Comparison of ENCODE assay signal across 10 cellular contexts in the genomic region with DNA sequence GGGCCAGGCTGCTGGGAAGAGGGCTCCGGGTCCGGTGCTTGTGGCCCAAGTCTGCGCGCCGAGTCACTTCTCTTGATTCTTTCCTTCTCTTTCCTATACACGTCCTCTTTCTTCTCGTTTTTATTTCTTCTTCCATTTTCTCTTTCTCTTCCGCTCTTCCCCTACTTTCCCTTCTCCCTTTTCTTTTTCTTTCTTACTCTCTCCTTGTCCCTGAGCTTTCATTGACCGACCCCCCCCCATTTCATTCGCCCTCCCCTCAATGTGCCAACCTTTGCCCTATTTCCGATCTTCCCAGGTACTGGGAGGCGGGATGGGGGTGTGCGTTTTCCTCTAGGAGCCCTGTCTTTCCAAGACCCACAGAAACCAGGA. TPM values are rescaled to one million over a fixed set of nuclear protein-coding genes. Genes with fewer than 3 reads are reported as not detected.
A peak's percentile ranks its signal among the peaks of the same experiment; 100 is the strongest.
DNase-seq lines count a peak whose midpoint lies in the region; ATAC-seq and TF ChIP-seq lines count a peak whose summit lies in the region.
"Had no signal": no experiment of that assay in that cellular context is flagged by ENCODE, and none has a peak within 500 bp of the region (broad histone marks: within the 10 kb centered on the region; RNA-seq: fewer than 3 reads in every experiment).

No MANE protein-coding gene starts in this region.

- H3K4me1 ChIP-seq in HUES48 (ENCODE audit: control insufficient read depth, insufficient read depth, low read length): peaks cover 72% of the 10 kb centered on the region
- peaks cover 19 to 21% of the 10 kb centered on the region in 2 donors for H3K4me1 ChIP-seq in neuronal stem cell (ENCODE audit: control insufficient read depth in 2 of 2, insufficient read depth in 1 of 2, low read depth in 1 of 2, low read length in 2 of 2)
- peaks cover 0 to 78% (median 71%) of the 10 kb centered on the region in 4 donors for H3K4me1 ChIP-seq in sigmoid colon

- H3K4me2 ChIP-seq in neuronal stem cell (ENCODE audit: insufficient read depth, low read length, poor library complexity, severe bottlenecking): no peak overlapping the region

- WGBS in neuronal stem cell (ENCODE audit: extremely low coverage in 2 of 2, insufficient read length in 2 of 2, insufficient replicate concordance in 1 of 2), 2 donors: no CpG with 5 or more reads among the region's 13 CpGs
- WGBS in sigmoid colon, 2 donors: 9 to 10% methylated on average over 13 of the region's 13 CpGs

- H3K27me3 ChIP-seq in HUES48 (ENCODE audit: control insufficient read depth, insufficient read depth, low read length) (peaks cover 93% of the 10 kb centered on the region), dorsolateral prefrontal cortex (peaks cover 30 to 96% (median 90%) of the 10 kb centered on the region in 45 donors), neuronal stem cell (ENCODE audit: control insufficient read depth in 3 of 3, insufficient read depth in 3 of 3, low read depth in 1 of 3, low read length in 3 of 3) (peaks cover 55 to 89% (median 89%) of the 10 kb centered on the region in 3 experiments), sigmoid colon (peaks cover 73 to 96% (median 93%) of the 10 kb centered on the region in 3 donors)

- H3K9me3 ChIP-seq in HUES48 (ENCODE audit: control insufficient read depth, insufficient read depth, low read length) (no peaks in the 10 kb centered on the region), neuronal stem cell (replicated peaks in 1 of 2; ENCODE audit: control insufficient read depth in 2 of 2, insufficient read depth in 1 of 2, low read depth in 1 of 2, low read length in 2 of 2) (peaks cover 0 to 5% of the 10 kb centered on the region in 2 donors), sigmoid colon (no peaks in the 10 kb centered on the region)
- H3K9me3 ChIP-seq: right atrium auricular region had no signal

- no peak for TF ChIP-seq EP300 in sigmoid colon (IDR thresholded peaks at IDR 0.05)

- ATAC-seq in HG02623 (IDR thresholded peaks at IDR 0.05; ENCODE audit: unreplicated experiment): no peak

- no peak overlapping the region for H2AFZ ChIP-seq in neuronal stem cell (ENCODE audit: low read length)

- H3K36me3 ChIP-seq in HUES48 (ENCODE audit: control insufficient read depth, insufficient read depth, low read length) (no peaks in the 10 kb centered on the region), neuronal stem cell (replicated peaks in 1 of 2; ENCODE audit: control insufficient read depth in 2 of 2, insufficient read depth in 2 of 2, low read length in 2 of 2) (no peaks in the 10 kb centered on the region), sigmoid colon (no peaks in the 10 kb centered on the region)
- H3K36me3 ChIP-seq: right atrium auricular region had no signal

- no peaks in the 10 kb centered on the region for H3K9me3 Mint-ChIP-seq in T-helper 1 cell treated with Interleukin-12 subunit alpha and Interleukin-12 subunit beta and Interleukin-4 antibody, amounts not matched to agents 30 μg/mL and 1 μg/mL, for 36 hours

- H3K27ac Mint-ChIP-seq in T-helper 1 cell treated with Interleukin-12 subunit alpha and Interleukin-12 subunit beta and Interleukin-4 antibody, amounts not matched to agents 30 μg/mL and 1 μg/mL, for 36 hours: peak overlapping the region; percentile 57

- peak overlapping the region; percentile 99 for H3K23ac ChIP-seq in neuronal stem cell (ENCODE audit: low read depth, low read length, poor library complexity)

- intact Hi-C loops in dorsolateral prefrontal cortex (cut with DNase I): loop anchor here (5.0 to 10.0 kb wide), 2 partner anchors 690 to 692 kb away; no protein-coding TSS in a partner anchor
- intact Hi-C loops in sigmoid colon (cut with DNase I): no loop called here

- no peak overlapping the region for H3K14ac ChIP-seq in neuronal stem cell (ENCODE audit: low read length)

- H3K36me3 Mint-ChIP-seq in T-helper 1 cell treated with Interleukin-12 subunit alpha and Interleukin-12 subunit beta and Interleukin-4 antibody, amounts not matched to agents 30 μg/mL and 1 μg/mL, for 36 hours (ENCODE audit: low read depth): peaks cover 11% of the 10 kb centered on the region

- peak overlapping the region; percentile 14 for H2AK5ac ChIP-seq in neuronal stem cell (ENCODE audit: low read depth, low read length)

- H3K4me3 ChIP-seq in HUES48 (ENCODE audit: low read depth, low read length) (peak overlapping the region; percentile 65; the same call in 1 of the 2 replicates), dorsolateral prefrontal cortex (peak overlapping the region in 52 of 59 donors; percentile 4 to 77 (median 48)), neuronal stem cell (ENCODE audit: low read length in 2 of 2) (peak overlapping the region in 1 of 2 donors; percentile 65), sigmoid colon (no peak overlapping the region)

- peak overlapping the region; percentile 25 for H3K4me3 Mint-ChIP-seq in T-helper 1 cell treated with Interleukin-12 subunit alpha and Interleukin-12 subunit beta and Interleukin-4 antibody, amounts not matched to agents 30 μg/mL and 1 μg/mL, for 36 hours

- DNase-seq in T-helper 1 cell: no peak
- DNase-seq in dorsolateral prefrontal cortex: no peak
- DNase-seq in neuronal stem cell (ENCODE audit: low spot score): no peak
- no peak for DNase-seq in sigmoid colon
- DNase-seq in AML-193 (lab: John Stamatoyannopoulos, UW): no peak
- DNase-seq: anterior cingulate cortex had no signal

- H3K27ac ChIP-seq in HUES48 (ENCODE audit: low read depth, low read length): no peak overlapping the region
- H3K27ac ChIP-seq in dorsolateral prefrontal cortex: no peak overlapping the region
- no peak overlapping the region for H3K27ac ChIP-seq in neuronal stem cell (replicated peaks; ENCODE audit: low read length)
- H3K27ac ChIP-seq in sigmoid colon: no peak overlapping the region
- H3K27ac ChIP-seq: right atrium auricular region had no signal

- H4K91ac ChIP-seq in neuronal stem cell (ENCODE audit: low read depth, low read length, poor library complexity): no peak overlapping the region

- TF ChIP-seq POLR2A in sigmoid colon (IDR thresholded peaks at IDR 0.05): no peak

- no peak overlapping the region for H2BK12ac ChIP-seq in neuronal stem cell (ENCODE audit: low read length)

- no peak overlapping the region for H3K9ac ChIP-seq in HUES48 (ENCODE audit: low read depth, low read length)
- H3K9ac ChIP-seq in neuronal stem cell (ENCODE audit: low read depth, low read length, poor library complexity): no peak overlapping the region

- no peaks in the 10 kb centered on the region for H3K79me1 ChIP-seq in neuronal stem cell (ENCODE audit: low read depth, low read length)

- H2BK120ac ChIP-seq in neuronal stem cell (ENCODE audit: low read depth, low read length): peak overlapping the region; percentile 32

- no peak overlapping the region for H2BK15ac ChIP-seq in neuronal stem cell (ENCODE audit: low read length)

- peaks cover 12% of the 10 kb centered on the region for H3K4me1 Mint-ChIP-seq in T-helper 1 cell treated with Interleukin-12 subunit alpha and Interleukin-12 subunit beta and Interleukin-4 antibody, amounts not matched to agents 30 μg/mL and 1 μg/mL, for 36 hours (ENCODE audit: low read depth)

- H3K18ac ChIP-seq in neuronal stem cell (ENCODE audit: low read length): peak overlapping the region; percentile 46

- H2BK5ac ChIP-seq in neuronal stem cell (ENCODE audit: low read length): no peak overlapping the region

- TF ChIP-seq CTCF in dorsolateral prefrontal cortex (IDR thresholded peaks at IDR 0.05 in 54 of 56, conservative IDR thresholded peaks at IDR 0.05 in 2 of 56; ENCODE audit: low read depth in 1 of 56, partially characterized antibody in 56 of 56): no peak
- no peak for TF ChIP-seq CTCF in sigmoid colon (IDR thresholded peaks at IDR 0.05)

- no peak overlapping the region for H4K8ac ChIP-seq in neuronal stem cell (ENCODE audit: low read depth, low read length)

- H3K27me3 Mint-ChIP-seq in T-helper 1 cell treated with Interleukin-12 subunit alpha and Interleukin-12 subunit beta and Interleukin-4 antibody, amounts not matched to agents 30 μg/mL and 1 μg/mL, for 36 hours (ENCODE audit: low read depth): peaks cover 86% of the 10 kb centered on the region

- H3K4ac ChIP-seq in neuronal stem cell (ENCODE audit: low read length): no peak overlapping the region

RNA-seq across cellular contexts. Expression of a gene that starts 1.8 kb away (rescaled TPM):
- total RNA-seq in dorsolateral prefrontal cortex (10 to 100 TPM in 1 of 120 experiments, 1 to 10 TPM in 115, under 1 TPM in 4; 0.25 to 10.4 (median 3.1) TPM), sigmoid colon (under 1 TPM in 1 of 4 donors, not detected in 3; under 0.01 TPM)
- polyA plus RNA-seq in neuronal stem cell (2013, experiment 1 of 2): 0.31 TPM
- polyA plus RNA-seq in neuronal stem cell (2013, experiment 2 of 2): 0.33 TPM
- under 1 TPM in 1 of 3 donors, not detected in 2; 0.03 TPM for polyA plus RNA-seq in sigmoid colon

Comparison
In these comparisons a context has a peak if more than half of its experiments do, and no peak if none do; other contexts are left out.
1. H3K4me3 ChIP-seq: peak in HUES48 (single experiment) and dorsolateral prefrontal cortex (52 of 59); none in sigmoid colon (0 of 4).